Comparison of ENCODE assay signal across 24 cellular contexts in genomic region chr1:64323882-64324281, GRCh38.
"Had no signal": no experiment of that assay in that cellular context is flagged by ENCODE, and none has a peak within 500 bp of the region (broad histone marks: within the 10 kb centered on the region; RNA-seq: fewer than 3 reads in every experiment).

No MANE protein-coding gene starts in this region.

- DNase-seq: dermis blood vessel endothelial cell; dorsolateral prefrontal cortex; effector CD4-positive, alpha-beta T cell; effector memory CD4-positive, alpha-beta T cell; foreskin keratinocyte; heart left ventricle; hypothalamus; immature natural killer cell; islet precursor cell; kidney; left cardiac atrium; left lung; left ventricle myocardium superior; lower lobe of right lung; mesenchymal stem cell; mucosa of descending colon; naive B cell; naive thymus-derived CD8-positive, alpha-beta T cell had no signal

- H3K4me3 ChIP-seq: coronary artery, dorsolateral prefrontal cortex, esophagus muscularis mucosa, gastroesophageal sphincter, heart left ventricle, hepatocyte, left lung, lower lobe of right lung, mucosa of descending colon had no signal

- H3K9me3 ChIP-seq: esophagus muscularis mucosa, gastroesophageal sphincter, heart left ventricle, left lung, lower lobe of right lung, mucosa of descending colon had no signal

- ATAC-seq: foreskin keratinocyte; gastroesophageal sphincter; heart left ventricle; left cardiac atrium; left lung; left ventricle myocardium superior; lower lobe of right lung; mucosa of descending colon; naive thymus-derived CD8-positive, alpha-beta T cell had no signal

- H3K79me2 ChIP-seq: hepatocyte had no signal

- H2AFZ ChIP-seq: hepatocyte had no signal

- H3K36me3 ChIP-seq: esophagus muscularis mucosa, gastroesophageal sphincter, heart left ventricle, left lung, lower lobe of right lung had no signal

- H3K27me3 ChIP-seq: dorsolateral prefrontal cortex, esophagus muscularis mucosa, gastroesophageal sphincter, heart left ventricle, hepatocyte, left lung had no signal

- H3K27ac ChIP-seq: coronary artery, dorsolateral prefrontal cortex, esophagus muscularis mucosa, foreskin keratinocyte, gastroesophageal sphincter, heart left ventricle, hepatocyte, left lung, lower lobe of right lung had no signal

- H3K4me1 ChIP-seq: esophagus muscularis mucosa, foreskin keratinocyte, gastroesophageal sphincter, lower lobe of right lung had no signal

- FAIRE-seq: endothelial cell of umbilical vein, frontal cortex, kidney had no signal

- H3K4me2 ChIP-seq: hepatocyte had no signal
